8 cellular contexts compared by ENCODE assay signal in genomic region chr12:57487597-57488396, GRCh38. TPM values are rescaled to one million over a fixed set of nuclear protein-coding genes. Genes with fewer than 3 reads are reported as not detected.
DNase-seq lines count a peak whose midpoint lies in the region; ATAC-seq and TF ChIP-seq lines count a peak whose summit lies in the region.

TSS of gene MARS1 (plus strand) at chr12:57488068. CDS start at chr12:57488091, 23 bp downstream.

- peak; percentile 94 for DNase-seq in GM13977 (ENCODE audit: low spot score)
- peak; percentile 95 for DNase-seq in NCI-H146 treated with DMSO at 0.1 percent for 48 hours (lab: John Stamatoyannopoulos, UW; ENCODE audit: unreplicated experiment)
- peak; percentile 96 for DNase-seq in amniotic epithelial cell (ENCODE audit: low read depth)
- DNase-seq in left cardiac atrium: peak; percentile 97
- DNase-seq in posterior vena cava (ENCODE audit: low spot score): peak; percentile 98
- peak; percentile 97 for DNase-seq in upper lobe of right lung

- no peaks in the 10 kb centered on the region for H3K27me3 ChIP-seq in upper lobe of right lung

- peak; percentile 33 for TF ChIP-seq CTCF in GM13977 (IDR thresholded peaks at IDR 0.05; ENCODE audit: extremely low read depth, insufficient read depth, missing control alignments)
- no peak for TF ChIP-seq CTCF in upper lobe of right lung (IDR thresholded peaks at IDR 0.05)

- H3K27ac ChIP-seq in upper lobe of right lung: peak within 1 kb of the TSS; percentile 71

- intact Hi-C loops in T-helper 1 cell treated with Interleukin-12 subunit alpha and Interleukin-12 subunit beta and Interleukin-4 antibody, amounts not matched to agents 30 ng/mL and 1 ng/mL, for 36 hours (cut with micrococcal nuclease): loop anchor here (1.0 to 2.0 kb wide), 6 partner anchors 9 to 206 kb away; partner anchors contain the start of genes DCTN2, DDIT3, GLI1 and R3HDM2
- intact Hi-C loops in left cardiac atrium (cut with DNase I) (no loop called here), posterior vena cava (cut with DNase I) (no loop called here), upper lobe of right lung (cut with DNase I) (no loop called here)

- peaks cover 37% of the 10 kb centered on the region for H3K36me3 ChIP-seq in upper lobe of right lung

- peak within 1 kb of the TSS; percentile 87 for H3K4me3 ChIP-seq in upper lobe of right lung

- H3K4me1 ChIP-seq in upper lobe of right lung: peaks cover 8% of the 10 kb centered on the region

- peak; percentile 97 for ATAC-seq in HG02884 (IDR thresholded peaks at IDR 0.05; ENCODE audit: unreplicated experiment)
- peak; percentile 98 to 99 for ATAC-seq in left cardiac atrium
- peak; percentile 99 for ATAC-seq in upper lobe of right lung

- in situ Hi-C loops in GM13977 (cut with MboI; ENCODE audit: low pct_unique_long_range_greater_than_20kb, low sequenced_read_pairs, unreplicated experiment): no loop called here

- H3K9me3 ChIP-seq in upper lobe of right lung: no peaks in the 10 kb centered on the region

RNA-seq across cellular contexts. Expression of gene MARS1, which starts in this region (rescaled TPM):
- 224 TPM in 2 replicates for total RNA-seq in T-helper 1 cell treated with Interleukin-12 subunit alpha and Interleukin-12 subunit beta and Interleukin-4 antibody, amounts not matched to agents 30 ng/mL and 1 ng/mL, for 36 hours
- total RNA-seq in left cardiac atrium (100 to 1,000 TPM in 1 of 2 donors, 10 to 100 TPM in 1; 74.6 to 115 TPM), posterior vena cava (100 to 1,000 TPM; 135 to 142 TPM), upper lobe of right lung (141 TPM)

Comparison
In these comparisons a context has a peak if more than half of its experiments do, and no peak if none do; other contexts are left out.
1. Peak in every context shown above with its lines: DNase-seq, ATAC-seq, H3K4me3 ChIP-seq and H3K27ac ChIP-seq.